ENCODE assay signal across 16 cellular contexts in the genomic region with DNA sequence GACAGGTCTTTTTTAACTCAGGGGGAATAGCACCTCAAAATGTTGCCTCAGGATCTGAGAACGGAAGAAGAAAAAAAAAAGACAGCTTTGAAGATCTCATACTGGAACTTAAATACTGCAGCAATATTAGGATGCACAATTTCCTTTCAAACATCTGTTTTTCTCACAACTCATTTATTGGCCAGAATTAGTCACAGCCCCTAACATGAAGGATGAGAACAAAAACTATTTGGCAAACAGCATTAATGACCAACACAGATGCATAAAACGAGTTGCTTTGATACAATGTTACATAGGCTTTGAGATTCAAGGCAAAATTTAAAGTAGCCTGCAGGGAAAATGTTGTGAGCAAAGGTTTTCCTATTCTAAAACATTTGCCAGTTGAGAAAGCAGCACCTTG. TPM values are rescaled to one million over a fixed set of nuclear protein-coding genes. Genes with fewer than 3 reads are reported as not detected.
A peak's percentile ranks its signal among the peaks of the same experiment; 100 is the strongest.
DNase-seq lines count a peak whose midpoint lies in the region; ATAC-seq, FAIRE-seq and TF ChIP-seq lines count a peak whose summit lies in the region.
"Had no signal": no experiment of that assay in that cellular context is flagged by ENCODE, and none has a peak within 500 bp of the region (broad histone marks: within the 10 kb centered on the region; RNA-seq: fewer than 3 reads in every experiment).

No MANE protein-coding gene starts in this region.

- TF ChIP-seq POLR2A in uterus (IDR thresholded peaks at IDR 0.05): no peak

- H3K4me3 Mint-ChIP-seq in brain: peak overlapping the region in 2 of 5 experiments; percentile 18 to 46
- H3K4me3 Mint-ChIP-seq: activated CD4-positive, alpha-beta memory T cell treated with anti-CD3 and anti-CD28 coated beads for 36 hours; naive B cell; type B pancreatic cell had no signal

- peaks cover 0 to 14% (median 0%) of the 10 kb centered on the region in 5 experiments for H3K9me3 Mint-ChIP-seq in brain
- H3K9me3 Mint-ChIP-seq: activated CD4-positive, alpha-beta memory T cell treated with anti-CD3 and anti-CD28 coated beads for 36 hours; naive B cell had no signal

- H3K27me3 ChIP-seq in right atrium auricular region (no peaks in the 10 kb centered on the region), heart right ventricle (no peaks in the 10 kb centered on the region), uterus (no peaks in the 10 kb centered on the region)
- H3K27me3 ChIP-seq: spleen had no signal

- intact Hi-C loops in Right ventricle myocardium inferior (cut with DNase I): no loop called here
- intact Hi-C loops in heart right ventricle (cut with DNase I): loop anchor here in 1 of 10 donors (5.0 kb wide), 1 partner anchor 198 kb away; no protein-coding TSS in a partner anchor
- intact Hi-C loops in uterus (cut with DNase I; ENCODE audit: low total_unique reads): no loop called here

- no peaks in the 10 kb centered on the region for H3K27me3 Mint-ChIP-seq in brain
- H3K27me3 Mint-ChIP-seq: activated CD4-positive, alpha-beta memory T cell treated with anti-CD3 and anti-CD28 coated beads for 36 hours; naive B cell; type B pancreatic cell had no signal

- peaks cover 43% of the 10 kb centered on the region for H3K4me1 Mint-ChIP-seq in brain

- H3K36me3 Mint-ChIP-seq in brain: peaks cover 54% of the 10 kb centered on the region
- H3K36me3 Mint-ChIP-seq: naive B cell had no signal

- H3K4me3 ChIP-seq in right atrium auricular region: no peak overlapping the region
- peak overlapping the region in 1 of 10 donors; percentile 8 for H3K4me3 ChIP-seq in heart right ventricle
- no peak overlapping the region for H3K4me3 ChIP-seq in uterus
- H3K4me3 ChIP-seq: spleen had no signal

- ATAC-seq in Right ventricle myocardium inferior (peak; percentile 51), heart right ventricle (peak in 7 of 8 donors; percentile 38 to 79 (median 68)), HG02981 (IDR thresholded peaks at IDR 0.05; ENCODE audit: unreplicated experiment) (no peak)

- no peak for TF ChIP-seq CTCF in right atrium auricular region (IDR thresholded peaks at IDR 0.05)
- TF ChIP-seq CTCF in brain (conservative IDR thresholded peaks at IDR 0.05): no peak
- no peak for TF ChIP-seq CTCF in heart right ventricle (IDR thresholded peaks at IDR 0.05)
- no peak for TF ChIP-seq CTCF in uterus (IDR thresholded peaks at IDR 0.05)

- H3K4me1 ChIP-seq in right atrium auricular region: peaks cover 0 to 48% of the 10 kb centered on the region in 2 donors
- peaks cover 2 to 76% (median 53%) of the 10 kb centered on the region in 9 donors for H3K4me1 ChIP-seq in heart right ventricle
- peaks cover 5 to 8% of the 10 kb centered on the region in 2 donors for H3K4me1 ChIP-seq in uterus

- no peaks in the 10 kb centered on the region for H3K9me3 ChIP-seq in right atrium auricular region
- no peaks in the 10 kb centered on the region for H3K9me3 ChIP-seq in heart right ventricle
- H3K9me3 ChIP-seq in uterus: no peaks in the 10 kb centered on the region
- H3K9me3 ChIP-seq: spleen had no signal

- no peak for FAIRE-seq in frontal cortex (lab: Jason Lieb, UNC)

- peak overlapping the region in 3 of 5 experiments; percentile 40 to 63 (median 54) for H3K27ac Mint-ChIP-seq in brain
- H3K27ac Mint-ChIP-seq: activated CD4-positive, alpha-beta memory T cell treated with anti-CD3 and anti-CD28 coated beads for 36 hours; naive B cell had no signal

- H3K36me3 ChIP-seq in right atrium auricular region (no peaks in the 10 kb centered on the region), heart right ventricle (no peaks in the 10 kb centered on the region), uterus (no peaks in the 10 kb centered on the region)
- H3K36me3 ChIP-seq: spleen had no signal

- DNase-seq in Right ventricle myocardium inferior (ENCODE audit: missing footprints): no peak
- no peak for DNase-seq in right atrium auricular region (ENCODE audit: low spot score)
- DNase-seq in heart right ventricle: no peak
- no peak for DNase-seq in uterus
- no peak for DNase-seq in NCI-H2107 treated with DMSO at 0.1 percent for 48 hours (lab: John Stamatoyannopoulos, UW; ENCODE audit: unreplicated experiment)
- no peak for DNase-seq in frontal cortex (ENCODE audit: low spot score in 2 of 2)
- DNase-seq: ACHN; activated CD4-positive, alpha-beta memory T cell treated with anti-CD3 and anti-CD28 coated beads for 36 hours; activated naive CD4-positive, alpha-beta T cell treated with anti-CD3 and anti-CD28 coated beads, Interleukin-2, amount 50 U/mL, for 16 hours; effector CD4-positive, alpha-beta T cell; naive B cell; NCI-H2107; spleen had no signal

- WGBS in heart right ventricle, 2 donors: 26 to 38% methylated on average over 2 of the region's 2 CpGs

- H3K27ac ChIP-seq in right atrium auricular region (peak overlapping the region in 1 of 2 donors; percentile 74), heart right ventricle (peak overlapping the region in 8 of 10 donors; percentile 11 to 61 (median 43)), uterus (peak overlapping the region; percentile 47 to 59)

RNA-seq across cellular contexts. Expression of a gene that starts 36.5 kb away (rescaled TPM):
- 38.1 TPM for total RNA-seq in Right ventricle myocardium inferior
- 10 to 100 TPM; 45.5 to 57.6 TPM for total RNA-seq in right atrium auricular region
- polyA plus RNA-seq in brain (ENCODE audit: insufficient read depth, low read depth, low replicate concordance): 9.1 TPM
- total RNA-seq in heart right ventricle: 10 to 100 TPM; 30.9 to 51.9 (median 39.2) TPM
- 10 to 100 TPM; 14.4 to 70.4 TPM for polyA plus RNA-seq in heart right ventricle
- 100 to 1,000 TPM; 127 to 330 (median 208) TPM for total RNA-seq in uterus
- total RNA-seq in frontal cortex: 165 TPM
